ENCODE assay signal across 15 cellular contexts in the genomic region with DNA sequence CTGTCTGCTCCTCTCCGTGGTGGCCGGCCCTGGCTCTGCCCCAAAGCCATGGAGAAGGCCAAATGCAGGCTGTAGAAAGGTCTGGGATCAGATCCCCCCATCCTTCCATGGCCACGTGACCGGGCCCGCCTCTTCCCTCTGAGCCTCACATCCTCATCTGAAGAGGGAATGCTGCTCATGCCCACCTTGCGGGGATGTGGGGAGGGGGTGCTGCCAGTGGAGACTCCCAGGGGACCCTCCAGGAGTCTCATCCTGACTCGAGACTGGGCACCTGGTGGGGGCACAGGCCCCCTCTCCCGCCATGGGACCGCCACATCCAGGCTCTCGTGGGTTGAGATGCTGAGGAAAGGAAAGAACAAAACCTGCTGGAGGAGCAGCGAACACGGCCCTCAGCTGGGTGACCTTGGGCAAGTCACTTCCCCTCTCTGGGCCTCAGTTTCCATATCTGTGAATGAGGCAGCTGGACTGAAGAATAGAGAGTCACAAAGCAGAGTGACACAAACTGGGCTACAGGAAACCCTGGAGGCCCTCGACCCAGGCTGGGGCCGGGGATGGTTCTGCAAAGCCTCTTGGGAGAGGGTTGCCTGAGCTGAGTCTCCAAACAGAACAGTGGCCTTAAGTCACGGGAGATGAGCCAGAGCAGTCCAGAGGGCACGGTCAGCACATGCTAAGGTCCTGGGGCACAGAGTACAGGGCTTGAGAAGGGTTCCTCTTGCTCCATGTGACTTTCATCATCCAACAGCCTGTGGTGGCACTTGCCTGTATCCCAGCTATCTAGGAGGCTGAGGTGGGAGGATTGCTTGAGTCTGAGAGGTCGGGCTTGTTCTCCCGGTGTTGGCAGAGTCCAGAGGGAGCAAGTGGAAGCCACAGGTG. TPM values are rescaled to one million over a fixed set of nuclear protein-coding genes. Genes with fewer than 3 reads are reported as not detected.
A peak's percentile ranks its signal among the peaks of the same experiment; 100 is the strongest.
DNase-seq lines count a peak whose midpoint lies in the region; ATAC-seq, FAIRE-seq and TF ChIP-seq lines count a peak whose summit lies in the region.
"Had no signal": no experiment of that assay in that cellular context is flagged by ENCODE, and none has a peak within 500 bp of the region (broad histone marks: within the 10 kb centered on the region; RNA-seq: fewer than 3 reads in every experiment).

No MANE protein-coding gene starts in this region.

- TF ChIP-seq CTCF in SU-DHL-6 (IDR thresholded peaks at IDR 0.05; ENCODE audit: insufficient read depth, low read length, poor library complexity, severe bottlenecking) (no peak), fibroblast of lung (conservative IDR thresholded peaks at IDR 0.05 in 1 of 2, IDR thresholded peaks at IDR 0.05 in 1 of 2; ENCODE audit: low read depth in 1 of 2, low read length in 2 of 2) (no peak)

- H3K4me1 ChIP-seq in BLaER1, result peaks cover 54% of the 10 kb centered on the region
- H3K4me1 ChIP-seq in fibroblast of lung (ENCODE audit: control insufficient read depth, extremely low read depth, insufficient read depth, low read length), result peaks cover 8% of the 10 kb centered on the region

- H3K9me3 ChIP-seq in BLaER1 (no peaks in the 10 kb centered on the region), SU-DHL-6 (ENCODE audit: insufficient read depth, low read length) (no peaks in the 10 kb centered on the region), fibroblast of lung (ENCODE audit: control insufficient read depth, insufficient read depth, low read depth, low read length) (no peaks in the 10 kb centered on the region)

- H3K36me3 ChIP-seq in BLaER1 (no peaks in the 10 kb centered on the region), SU-DHL-6 (ENCODE audit: low read length) (no peaks in the 10 kb centered on the region), fibroblast of lung (ENCODE audit: control insufficient read depth, insufficient read depth, low read length) (no peaks in the 10 kb centered on the region)

- no peak for DNase-seq in GM12892 (ENCODE audit: insufficient read length)
- no peak for DNase-seq in fibroblast of lung (ENCODE audit: low read depth in 2 of 2)
- DNase-seq in superior temporal gyrus (ENCODE audit: extremely low spot score), result no peak
- DNase-seq in NCI-H2227 (lab: John Stamatoyannopoulos, UW; ENCODE audit: unreplicated experiment), result no peak
- no peak for DNase-seq in EL
- DNase-seq: COR-L47, NCI-H1436 treated with DMSO at 0.1 percent for 48 hours had no signal

- H3K4me2 ChIP-seq in BLaER1 (peak overlapping the region; percentile 96), SU-DHL-6 (ENCODE audit: low read depth, low read length, poor library complexity, severe bottlenecking) (peak overlapping the region; percentile 16), fibroblast of lung (ENCODE audit: extremely low read depth, insufficient read depth, low read length) (peak overlapping the region; percentile 76)

- H3K79me2 ChIP-seq in SU-DHL-6 (ENCODE audit: insufficient read depth, low read length), result no peaks in the 10 kb centered on the region
- no peaks in the 10 kb centered on the region for H3K79me2 ChIP-seq in fibroblast of lung (ENCODE audit: control insufficient read depth, insufficient read depth, low read length)

- H3K27ac ChIP-seq in BLaER1 (peak overlapping the region; percentile 82), SU-DHL-6 (ENCODE audit: low read depth, low read length) (no peak overlapping the region), fibroblast of lung (ENCODE audit: insufficient read depth, low read length) (no peak overlapping the region)

- no peak overlapping the region for H2AFZ ChIP-seq in SU-DHL-6 (ENCODE audit: low read depth, low read length, severe bottlenecking)
- H2AFZ ChIP-seq in fibroblast of lung (ENCODE audit: low read length), result peak overlapping the region; percentile 83

- peak; percentile 78 for FAIRE-seq in GM12892 (lab: Jason Lieb, UNC)

- no peaks in the 10 kb centered on the region for H3F3A ChIP-seq in SU-DHL-6 (ENCODE audit: insufficient read depth)

- ATAC-seq in HG03039 (IDR thresholded peaks at IDR 0.05; ENCODE audit: unreplicated experiment), result no peak

- no peaks in the 10 kb centered on the region for H3K27me3 ChIP-seq in BLaER1
- H3K27me3 ChIP-seq in SU-DHL-6 (ENCODE audit: low read length), result no peaks in the 10 kb centered on the region
- H3K27me3 ChIP-seq in fibroblast of lung (ENCODE audit: control insufficient read depth, insufficient read depth, low read length), result no peaks in the 10 kb centered on the region

- no peak; the same call in none of the 2 replicates for TF ChIP-seq POLR2A in GM12892 (IDR thresholded peaks at IDR 0.05; ENCODE audit: low read depth, low read length)

- H3K9ac ChIP-seq in BLaER1 (peak overlapping the region; percentile 62), SU-DHL-6 (ENCODE audit: low read length) (no peak overlapping the region), fibroblast of lung (ENCODE audit: insufficient read depth, low read length) (peak overlapping the region; percentile 26)

- H3K4me3 ChIP-seq in BLaER1, result peak overlapping the region; percentile 59
- no peak overlapping the region for H3K4me3 ChIP-seq in SU-DHL-6 (ENCODE audit: insufficient read depth, low read length, poor library complexity, severe bottlenecking)
- peak overlapping the region in 1 of 4 experiments; percentile 12 for H3K4me3 ChIP-seq in fibroblast of lung (replicated peaks in 1 of 4; ENCODE audit: control extremely low read depth in 1 of 4, insufficient read depth in 1 of 4, low read depth in 3 of 4, low read length in 4 of 4)

- no peaks in the 10 kb centered on the region for H3K9me2 ChIP-seq in SU-DHL-6 (replicated peaks; ENCODE audit: insufficient read depth, low read length)

- no peaks in the 10 kb centered on the region for H4K20me1 ChIP-seq in BLaER1
- no peaks in the 10 kb centered on the region for H4K20me1 ChIP-seq in SU-DHL-6 (ENCODE audit: low read depth, low read length)
- no peaks in the 10 kb centered on the region for H4K20me1 ChIP-seq in fibroblast of lung (ENCODE audit: control insufficient read depth, extremely low read depth, insufficient read depth, low read length)

RNA-seq across cellular contexts. Expression of gene SOCS1, which starts 30.1 kb away (rescaled TPM):
- 4.3 TPM for polyA plus RNA-seq in GM12892 (2012; ENCODE audit: missing spikeins)
- total RNA-seq in fibroblast of lung, result 13.6 and 21.1 TPM in 2 replicates
- polyA plus RNA-seq in fibroblast of lung, result 13.2 and 17.7 TPM in 2 replicates
- polyA plus RNA-seq in fibroblast of lung (2012), result 34.6 and 38.0 TPM in 2 replicates
- 19.9 and 35.8 TPM in 2 replicates for polyA minus RNA-seq in fibroblast of lung (ENCODE audit: low replicate concordance)

RNA-seq across cellular contexts. Expression of gene TNP2, which starts 43.2 kb away (rescaled TPM):
- polyA plus RNA-seq in GM12892 (2012; ENCODE audit: missing spikeins), result 0.81 TPM
- not detected in 2 replicates for total RNA-seq in fibroblast of lung
- polyA plus RNA-seq in fibroblast of lung, result not detected in 2 replicates
- polyA plus RNA-seq in fibroblast of lung (2012), result not detected in 2 replicates
- not detected in 2 replicates for polyA minus RNA-seq in fibroblast of lung (ENCODE audit: low replicate concordance)
- total RNA-seq: fibroblast of villous mesenchyme; left colon; osteocyte; T-helper 2 cell treated with Interferon-gamma antibody and Interleukin-4, amounts not matched to agents 100 ng/mL and 5 ng/mL, for 36 hours; temporal lobe had no signal

RNA-seq across cellular contexts. Expression of gene PRM3, which starts 47.5 kb away (rescaled TPM):
- polyA plus RNA-seq in GM12892 (2012; ENCODE audit: missing spikeins), result not detected
- total RNA-seq in fibroblast of lung, result not detected in 2 replicates
- polyA plus RNA-seq in fibroblast of lung, result not detected in 2 replicates
- not detected in 2 replicates for polyA plus RNA-seq in fibroblast of lung (2012)
- polyA minus RNA-seq in fibroblast of lung (ENCODE audit: low replicate concordance), result not detected in 2 replicates
- total RNA-seq: fibroblast of villous mesenchyme; left colon; osteocyte; T-helper 2 cell treated with Interferon-gamma antibody and Interleukin-4, amounts not matched to agents 100 ng/mL and 5 ng/mL, for 36 hours; temporal lobe had no signal

RNA-seq across cellular contexts. Expression of gene PRM2, which starts 50.4 kb away (rescaled TPM):
- polyA plus RNA-seq in GM12892 (2012; ENCODE audit: missing spikeins), result 0.61 TPM
- total RNA-seq in fibroblast of lung, result not detected in 2 replicates
- polyA plus RNA-seq in fibroblast of lung, result not detected in 2 replicates
- polyA plus RNA-seq in fibroblast of lung (2012), result not detected in 2 replicates
- not detected in 2 replicates for polyA minus RNA-seq in fibroblast of lung (ENCODE audit: low replicate concordance)
- total RNA-seq: fibroblast of villous mesenchyme; left colon; osteocyte; T-helper 2 cell treated with Interferon-gamma antibody and Interleukin-4, amounts not matched to agents 100 ng/mL and 5 ng/mL, for 36 hours; temporal lobe had no signal

RNA-seq across cellular contexts. Expression of gene PRM1, which starts 55.2 kb away (rescaled TPM):
- polyA plus RNA-seq in GM12892 (2012; ENCODE audit: missing spikeins), result not detected
- total RNA-seq in fibroblast of lung, result not detected in 2 replicates
- not detected in 2 replicates for polyA plus RNA-seq in fibroblast of lung
- polyA plus RNA-seq in fibroblast of lung (2012), result not detected in 2 replicates
- not detected in 2 replicates for polyA minus RNA-seq in fibroblast of lung (ENCODE audit: low replicate concordance)
- total RNA-seq: fibroblast of villous mesenchyme; left colon; osteocyte; T-helper 2 cell treated with Interferon-gamma antibody and Interleukin-4, amounts not matched to agents 100 ng/mL and 5 ng/mL, for 36 hours; temporal lobe had no signal

Comparison
In these comparisons a context has a peak if more than half of its experiments do, and no peak if none do; other contexts are left out.
1. H3K4me2 ChIP-seq: peak in every context shown above with its lines; median percentile 96 in BLaER1; 76 in fibroblast of lung; 16 in SU-DHL-6.